ENCODE assay signal across 18 cellular contexts in the genomic region with DNA sequence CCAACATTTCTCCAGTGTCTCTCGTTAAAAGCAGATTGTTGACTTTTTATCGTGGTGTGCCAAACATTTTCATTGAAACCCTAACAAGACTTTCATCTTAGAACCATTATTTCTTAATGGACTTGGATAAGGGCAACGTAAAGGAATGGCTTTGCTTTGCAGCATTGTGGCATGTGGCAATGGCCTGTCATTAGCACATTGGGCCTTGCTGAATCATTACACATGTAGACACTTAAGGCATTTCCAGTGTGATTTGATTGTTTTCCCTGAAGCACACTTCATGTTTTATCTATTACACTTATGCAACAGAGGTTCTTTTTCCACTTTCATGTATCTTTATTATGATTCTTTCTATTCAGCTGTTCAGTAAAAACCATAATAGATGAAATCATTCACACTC.
"Had no signal": no experiment of that assay in that cellular context is flagged by ENCODE, and none has a peak within 500 bp of the region (broad histone marks: within the 10 kb centered on the region; RNA-seq: fewer than 3 reads in every experiment).

No MANE protein-coding gene starts in this region.

- H3K4me2 ChIP-seq: smooth muscle cell had no signal

- FAIRE-seq: islet of Langerhans had no signal

- H3K9me3 Mint-ChIP-seq: activated T-cell treated with anti-CD3 and anti-CD28 coated beads, Interleukin-2, amount 50 U/mL, for 4 hours; endodermal cell; memory B cell; neural crest cell; stimulated activated effector memory CD8-positive, alpha-beta T cell treated with anti-CD3 and anti-CD28 coated beads, Interleukin-12 subunit alpha, Interleukin-12 subunit beta, amount 100 ng/mL, for 72 hours; type B pancreatic cell had no signal

- H3K27ac ChIP-seq: brain microvascular endothelial cell, parathyroid adenoma, SJSA1 had no signal

- DNase-seq: activated CD4-positive, alpha-beta memory T cell treated with anti-CD3 and anti-CD28 coated beads for 36 hours; activated effector memory CD4-positive, alpha-beta T cell treated with anti-CD3 and anti-CD28 coated beads, Interleukin-2, amount 50 U/mL, for 16 hours; activated T-cell treated with anti-CD3 and anti-CD28 coated beads, Interleukin-2, amount 50 U/mL, for 4 hours; amygdala; brain microvascular endothelial cell; dermis blood vessel endothelial cell; endodermal cell; T-helper 9 cell had no signal

- H2AFZ ChIP-seq: parathyroid adenoma had no signal

- ATAC-seq: activated T-cell treated with anti-CD3 and anti-CD28 coated beads, Interleukin-2, amount 50 U/mL, for 4 hours; left lobe of liver; stimulated activated effector memory CD8-positive, alpha-beta T cell treated with anti-CD3 and anti-CD28 coated beads, Interleukin-12 subunit alpha, Interleukin-12 subunit beta, amount 100 ng/mL, for 72 hours had no signal

- H3K36me3 Mint-ChIP-seq: activated CD4-positive, alpha-beta memory T cell treated with anti-CD3 and anti-CD28 coated beads for 36 hours; activated naive CD8-positive, alpha-beta T cell; memory B cell; stimulated activated effector memory CD8-positive, alpha-beta T cell treated with anti-CD3 and anti-CD28 coated beads, Interleukin-12 subunit alpha, Interleukin-12 subunit beta, amount 100 ng/mL, for 72 hours; type B pancreatic cell had no signal

- H3K4me3 Mint-ChIP-seq: activated CD4-positive, alpha-beta memory T cell treated with anti-CD3 and anti-CD28 coated beads for 36 hours; activated naive CD8-positive, alpha-beta T cell; activated T-cell treated with anti-CD3 and anti-CD28 coated beads, Interleukin-2, amount 50 U/mL, for 4 hours; endodermal cell; memory B cell; neural crest cell; stimulated activated effector memory CD8-positive, alpha-beta T cell treated with anti-CD3 and anti-CD28 coated beads, Interleukin-12 subunit alpha, Interleukin-12 subunit beta, amount 100 ng/mL, for 72 hours; type B pancreatic cell had no signal

- H3K79me2 ChIP-seq: parathyroid adenoma had no signal

- H3K9ac ChIP-seq: parathyroid adenoma had no signal

- H3K4me1 ChIP-seq: parathyroid adenoma, SJSA1 had no signal

- H3K36me3 ChIP-seq: brain microvascular endothelial cell, SJSA1 had no signal

- H3K4me1 Mint-ChIP-seq: memory B cell; stimulated activated effector memory CD8-positive, alpha-beta T cell treated with anti-CD3 and anti-CD28 coated beads, Interleukin-12 subunit alpha, Interleukin-12 subunit beta, amount 100 ng/mL, for 72 hours had no signal

- H3K27me3 Mint-ChIP-seq: activated CD4-positive, alpha-beta memory T cell treated with anti-CD3 and anti-CD28 coated beads for 36 hours; activated naive CD8-positive, alpha-beta T cell; memory B cell; type B pancreatic cell had no signal

- H3K27ac Mint-ChIP-seq: activated CD4-positive, alpha-beta memory T cell treated with anti-CD3 and anti-CD28 coated beads for 36 hours; activated naive CD8-positive, alpha-beta T cell; endodermal cell; memory B cell; stimulated activated effector memory CD8-positive, alpha-beta T cell treated with anti-CD3 and anti-CD28 coated beads, Interleukin-12 subunit alpha, Interleukin-12 subunit beta, amount 100 ng/mL, for 72 hours; type B pancreatic cell had no signal

- H3K9me3 ChIP-seq: SJSA1 had no signal

- H3K4me3 ChIP-seq: SJSA1, smooth muscle cell had no signal

- H3K27me3 ChIP-seq: brain microvascular endothelial cell, SJSA1 had no signal
